In the genomic region with DNA sequence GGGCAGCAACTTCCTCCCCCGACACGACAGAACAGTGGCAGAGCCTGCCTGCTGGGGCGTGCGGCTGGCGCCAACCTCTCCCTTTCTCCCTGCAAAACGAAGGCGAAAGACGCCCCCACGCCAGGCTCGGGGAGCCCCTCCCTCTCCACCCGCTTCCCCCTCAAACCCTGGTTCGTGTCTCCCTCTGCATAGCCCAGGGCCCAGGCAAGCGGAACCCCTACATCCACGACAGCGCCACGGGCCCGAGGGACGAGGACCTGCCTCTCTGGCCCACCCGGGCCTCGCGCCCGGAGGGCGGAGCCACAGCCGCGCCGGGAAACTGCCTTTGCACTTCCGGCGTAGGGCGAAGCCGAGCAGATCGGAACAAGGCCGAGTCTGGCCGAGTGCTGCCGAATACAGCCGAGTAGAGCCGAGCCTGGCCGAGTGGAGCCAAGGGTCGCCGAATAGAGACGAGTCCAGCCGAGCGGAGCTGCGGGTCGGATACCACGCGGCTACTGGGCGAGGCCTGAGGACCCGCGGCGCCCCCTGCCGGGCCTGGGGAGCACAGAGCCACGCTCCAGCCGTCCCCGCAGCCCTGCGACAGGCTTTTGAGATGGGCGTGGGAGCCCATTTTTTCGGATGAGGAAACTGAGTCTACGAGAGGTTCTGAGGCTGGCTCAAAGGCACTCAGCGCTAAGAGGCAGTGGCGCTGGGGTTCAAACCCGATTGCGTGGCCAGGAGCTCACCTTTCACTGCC, we compare ENCODE assay signal across 1 cellular context.
A peak's percentile ranks its signal among the peaks of the same experiment; 100 is the strongest.
TF ChIP-seq lines count a peak whose summit lies in the region.

No MANE protein-coding gene starts in this region.

TF ChIP-seq in HEK293, 187 proteins besides CTCF, POLR2A, EP300 and RAD21 (continued from another document):
- TF ChIP-seq, protein P1, sequence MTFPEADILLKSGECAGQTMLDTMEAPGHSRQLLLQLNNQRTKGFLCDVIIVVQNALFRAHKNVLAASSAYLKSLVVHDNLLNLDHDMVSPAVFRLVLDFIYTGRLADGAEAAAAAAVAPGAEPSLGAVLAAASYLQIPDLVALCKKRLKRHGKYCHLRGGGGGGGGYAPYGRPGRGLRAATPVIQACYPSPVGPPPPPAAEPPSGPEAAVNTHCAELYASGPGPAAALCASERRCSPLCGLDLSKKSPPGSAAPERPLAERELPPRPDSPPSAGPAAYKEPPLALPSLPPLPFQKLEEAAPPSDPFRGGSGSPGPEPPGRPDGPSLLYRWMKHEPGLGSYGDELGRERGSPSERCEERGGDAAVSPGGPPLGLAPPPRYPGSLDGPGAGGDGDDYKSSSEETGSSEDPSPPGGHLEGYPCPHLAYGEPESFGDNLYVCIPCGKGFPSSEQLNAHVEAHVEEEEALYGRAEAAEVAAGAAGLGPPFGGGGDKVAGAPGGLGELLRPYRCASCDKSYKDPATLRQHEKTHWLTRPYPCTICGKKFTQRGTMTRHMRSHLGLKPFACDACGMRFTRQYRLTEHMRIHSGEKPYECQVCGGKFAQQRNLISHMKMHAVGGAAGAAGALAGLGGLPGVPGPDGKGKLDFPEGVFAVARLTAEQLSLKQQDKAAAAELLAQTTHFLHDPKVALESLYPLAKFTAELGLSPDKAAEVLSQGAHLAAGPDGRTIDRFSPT (tag by site-specific recombination; IDR thresholded peaks at IDR 0.05): peak; percentile 44; the same call in 1 of the 2 replicates
- peak; percentile 82 for TF ChIP-seq SP2 (tag by site-specific recombination; IDR thresholded peaks at IDR 0.05)
- TF ChIP-seq MYNN (tag by site-specific recombination; IDR thresholded peaks at IDR 0.05; ENCODE audit: borderline replicate concordance): no peak
- no peak; the same call in 1 of the 2 replicates for TF ChIP-seq ZNF324 (tag by site-specific recombination; IDR thresholded peaks at IDR 0.05)
- TF ChIP-seq, protein P2, sequence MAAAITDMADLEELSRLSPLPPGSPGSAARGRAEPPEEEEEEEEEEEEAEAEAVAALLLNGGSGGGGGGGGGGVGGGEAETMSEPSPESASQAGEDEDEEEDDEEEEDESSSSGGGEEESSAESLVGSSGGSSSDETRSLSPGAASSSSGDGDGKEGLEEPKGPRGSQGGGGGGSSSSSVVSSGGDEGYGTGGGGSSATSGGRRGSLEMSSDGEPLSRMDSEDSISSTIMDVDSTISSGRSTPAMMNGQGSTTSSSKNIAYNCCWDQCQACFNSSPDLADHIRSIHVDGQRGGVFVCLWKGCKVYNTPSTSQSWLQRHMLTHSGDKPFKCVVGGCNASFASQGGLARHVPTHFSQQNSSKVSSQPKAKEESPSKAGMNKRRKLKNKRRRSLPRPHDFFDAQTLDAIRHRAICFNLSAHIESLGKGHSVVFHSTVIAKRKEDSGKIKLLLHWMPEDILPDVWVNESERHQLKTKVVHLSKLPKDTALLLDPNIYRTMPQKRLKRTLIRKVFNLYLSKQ (tag by site-specific recombination; IDR thresholded peaks at IDR 0.05; ENCODE audit: borderline replicate concordance): no peak
- TF ChIP-seq ZNF394 (tag by site-specific recombination; IDR thresholded peaks at IDR 0.05; ENCODE audit: borderline replicate concordance): no peak
- peak; percentile 26; the same call in 1 of the 2 replicates for TF ChIP-seq ZNF341 (tag by site-specific recombination; IDR thresholded peaks at IDR 0.05; ENCODE audit: low read depth)
- no peak for TF ChIP-seq HOXD13 (CRISPR knock-in tag; IDR thresholded peaks at IDR 0.05; ENCODE audit: borderline replicate concordance)
- TF ChIP-seq, protein P3, sequence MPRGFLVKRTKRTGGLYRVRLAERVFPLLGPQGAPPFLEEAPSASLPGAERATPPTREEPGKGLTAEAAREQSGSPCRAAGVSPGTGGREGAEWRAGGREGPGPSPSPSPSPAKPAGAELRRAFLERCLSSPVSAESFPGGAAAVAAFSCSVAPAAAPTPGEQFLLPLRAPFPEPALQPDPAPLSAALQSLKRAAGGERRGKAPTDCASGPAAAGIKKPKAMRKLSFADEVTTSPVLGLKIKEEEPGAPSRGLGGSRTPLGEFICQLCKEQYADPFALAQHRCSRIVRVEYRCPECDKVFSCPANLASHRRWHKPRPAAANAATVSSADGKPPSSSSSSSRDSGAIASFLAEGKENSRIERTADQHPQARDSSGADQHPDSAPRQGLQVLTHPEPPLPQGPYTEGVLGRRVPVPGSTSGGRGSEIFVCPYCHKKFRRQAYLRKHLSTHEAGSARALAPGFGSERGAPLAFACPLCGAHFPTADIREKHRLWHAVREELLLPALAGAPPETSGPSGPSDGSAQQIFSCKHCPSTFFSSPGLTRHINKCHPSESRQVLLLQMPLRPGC (tag by site-specific recombination; IDR thresholded peaks at IDR 0.05): peak; percentile 50; the same call in 1 of the 2 replicates
- peak; percentile 70; the same call in 1 of the 2 replicates for TF ChIP-seq ZNF785 (tag by site-specific recombination; IDR thresholded peaks at IDR 0.05)
- no peak for TF ChIP-seq ZNF37A (tag by site-specific recombination; IDR thresholded peaks at IDR 0.05)
- TF ChIP-seq MEIS1 (CRISPR knock-in tag; IDR thresholded peaks at IDR 0.05; ENCODE audit: borderline replicate concordance): no peak
- no peak for TF ChIP-seq ZNF768 (tag by site-specific recombination; IDR thresholded peaks at IDR 0.05)
- no peak for TF ChIP-seq ZNF416 (tag by site-specific recombination; IDR thresholded peaks at IDR 0.05)
- no peak for TF ChIP-seq ZNF776 (tag by site-specific recombination; IDR thresholded peaks at IDR 0.05; ENCODE audit: borderline replicate concordance)
- TF ChIP-seq, protein P4, sequence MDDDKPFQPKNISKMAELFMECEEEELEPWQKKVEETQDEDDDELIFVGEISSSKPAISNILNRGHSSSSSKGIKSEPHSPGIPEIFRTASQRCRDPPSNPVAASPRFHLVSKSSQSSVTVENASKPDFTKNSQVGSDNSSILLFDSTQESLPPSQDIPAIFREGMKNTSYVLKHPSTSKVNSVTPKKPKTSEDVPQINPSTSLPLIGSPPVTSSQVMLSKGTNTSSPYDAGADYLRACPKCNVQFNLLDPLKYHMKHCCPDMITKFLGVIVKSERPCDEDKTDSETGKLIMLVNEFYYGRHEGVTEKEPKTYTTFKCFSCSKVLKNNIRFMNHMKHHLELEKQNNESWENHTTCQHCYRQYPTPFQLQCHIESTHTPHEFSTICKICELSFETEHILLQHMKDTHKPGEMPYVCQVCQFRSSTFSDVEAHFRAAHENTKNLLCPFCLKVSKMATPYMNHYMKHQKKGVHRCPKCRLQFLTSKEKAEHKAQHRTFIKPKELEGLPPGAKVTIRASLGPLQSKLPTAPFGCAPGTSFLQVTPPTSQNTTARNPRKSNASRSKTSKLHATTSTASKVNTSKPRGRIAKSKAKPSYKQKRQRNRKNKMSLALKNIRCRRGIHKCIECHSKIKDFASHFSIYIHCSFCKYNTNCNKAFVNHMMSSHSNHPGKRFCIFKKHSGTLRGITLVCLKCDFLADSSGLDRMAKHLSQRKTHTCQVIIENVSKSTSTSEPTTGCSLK (tag by site-specific recombination; IDR thresholded peaks at IDR 0.05): no peak
- 0 out of 2 replicates have a peak, but pooled peaks have one; percentile 15 for TF ChIP-seq ZNF843 (tag by site-specific recombination; IDR thresholded peaks at IDR 0.05)
- no peak for TF ChIP-seq ZNF311 (tag by site-specific recombination; IDR thresholded peaks at IDR 0.05; ENCODE audit: borderline replicate concordance)
- peak; percentile 100 for TF ChIP-seq ZBTB8A (tag by site-specific recombination; IDR thresholded peaks at IDR 0.05)
- no peak for TF ChIP-seq BCL11A (tag by site-specific recombination; IDR thresholded peaks at IDR 0.05; ENCODE audit: low read depth)
- TF ChIP-seq ZNF112 (tag by site-specific recombination; IDR thresholded peaks at IDR 0.05): no peak
- TF ChIP-seq ZNF792 (tag by site-specific recombination; IDR thresholded peaks at IDR 0.05): peak; percentile 80; the same call in 1 of the 2 replicates
- TF ChIP-seq ZBTB20 (tag by site-specific recombination; IDR thresholded peaks at IDR 0.05): peak; percentile 94
- TF ChIP-seq ZNF660 (tag by site-specific recombination; IDR thresholded peaks at IDR 0.05): 0 out of 2 replicates have a peak, but pooled peaks have one; percentile 28
- no peak for TF ChIP-seq KLF10 (tag by site-specific recombination; IDR thresholded peaks at IDR 0.05)
- TF ChIP-seq KLF8 (tag by site-specific recombination; IDR thresholded peaks at IDR 0.05): peak; percentile 87
